ENCODE assay signal across 29 cellular contexts in the genomic region with DNA sequence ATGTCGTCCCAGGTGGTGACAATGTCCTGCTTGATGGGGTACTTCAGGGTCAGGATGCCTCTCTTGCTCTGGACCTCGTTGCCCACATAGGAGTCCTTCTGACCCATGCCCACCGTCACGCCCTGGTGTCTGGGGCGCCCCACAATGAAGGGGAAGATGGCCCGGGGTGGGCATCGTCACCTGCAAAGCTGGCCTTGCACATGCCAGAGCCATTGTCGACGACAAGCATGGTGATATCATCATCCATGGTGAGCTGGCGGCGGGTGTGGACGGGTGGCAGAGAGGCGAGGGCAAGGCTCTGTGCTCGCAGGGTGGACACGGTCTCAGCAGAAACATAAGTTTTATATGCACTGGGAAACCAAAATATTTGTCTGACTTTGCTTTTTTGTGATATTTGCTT.
DNase-seq lines count a peak whose midpoint lies in the region; ATAC-seq lines count a peak whose summit lies in the region.
"Had no signal": no experiment of that assay in that cellular context is flagged by ENCODE, and none has a peak within 500 bp of the region (broad histone marks: within the 10 kb centered on the region; RNA-seq: fewer than 3 reads in every experiment).

No MANE protein-coding gene starts in this region.

- no peak overlapping the region for H3K18ac ChIP-seq in neuronal stem cell (ENCODE audit: low read length)
- no peak overlapping the region for H3K18ac ChIP-seq in mesendoderm (ENCODE audit: low read length)

- H2BK12ac ChIP-seq in neuronal stem cell (ENCODE audit: low read length), result peak overlapping the region; percentile 88

- H4K8ac ChIP-seq in neuronal stem cell (ENCODE audit: low read depth, low read length) (peak overlapping the region; percentile 65), mesendoderm (ENCODE audit: low read depth, low read length) (no peak overlapping the region)

- H3K27me3 ChIP-seq in neuronal stem cell (ENCODE audit: control insufficient read depth in 3 of 3, insufficient read depth in 3 of 3, low read depth in 1 of 3, low read length in 3 of 3) (no peaks in the 10 kb centered on the region), mesendoderm (ENCODE audit: insufficient read depth, low read length, poor library complexity) (no peaks in the 10 kb centered on the region)
- H3K27me3 ChIP-seq: BE2C; BLaER1; BLaER1 treated with 17β-estradiol and CSF1 and Interleukin-3, amounts not matched to agents 10 nM and 100 nM had no signal

- H3K9ac ChIP-seq in neuronal stem cell (ENCODE audit: low read depth, low read length, poor library complexity), result no peak overlapping the region
- no peak overlapping the region for H3K9ac ChIP-seq in mesendoderm (ENCODE audit: low read length)
- H3K9ac ChIP-seq: BLaER1; BLaER1 treated with 17β-estradiol and CSF1 and Interleukin-3, amounts not matched to agents 10 nM and 100 nM had no signal

- no peak overlapping the region for H4K91ac ChIP-seq in neuronal stem cell (ENCODE audit: low read depth, low read length, poor library complexity)

- H2AFZ ChIP-seq in neuronal stem cell (ENCODE audit: low read length), result no peak overlapping the region

- H3K23ac ChIP-seq in neuronal stem cell (ENCODE audit: low read depth, low read length, poor library complexity), result peak overlapping the region; percentile 95
- no peak overlapping the region for H3K23ac ChIP-seq in mesendoderm (ENCODE audit: low read length)

- H2BK120ac ChIP-seq in neuronal stem cell (ENCODE audit: low read depth, low read length) (no peak overlapping the region), mesendoderm (ENCODE audit: low read depth, low read length) (no peak overlapping the region)

- H3K27ac ChIP-seq in neuronal stem cell (replicated peaks; ENCODE audit: low read length) (no peak overlapping the region), mesendoderm (ENCODE audit: low read depth, low read length) (no peak overlapping the region)
- H3K27ac ChIP-seq: 22Rv1; A549; BLaER1; BLaER1 treated with 17β-estradiol and CSF1 and Interleukin-3, amounts not matched to agents 10 nM and 100 nM; C4-2B had no signal

- H3K79me1 ChIP-seq in neuronal stem cell (ENCODE audit: low read depth, low read length), result peaks cover 5% of the 10 kb centered on the region
- H3K79me1 ChIP-seq in mesendoderm (ENCODE audit: low read length), result no peaks in the 10 kb centered on the region

- H3K56ac ChIP-seq in mesendoderm (ENCODE audit: low read length), result no peak overlapping the region

- H3K4me2 ChIP-seq in neuronal stem cell (ENCODE audit: insufficient read depth, low read length, poor library complexity, severe bottlenecking) (no peak overlapping the region), mesendoderm (ENCODE audit: low read length) (no peak overlapping the region)
- H3K4me2 ChIP-seq: A549; BLaER1; BLaER1 treated with 17β-estradiol and CSF1 and Interleukin-3, amounts not matched to agents 10 nM and 100 nM had no signal

- no peak overlapping the region for H3K4ac ChIP-seq in neuronal stem cell (ENCODE audit: low read length)
- H3K4ac ChIP-seq in mesendoderm (ENCODE audit: low read depth, low read length), result no peak overlapping the region

- DNase-seq in Right ventricle myocardium inferior (ENCODE audit: missing footprints), result peak; percentile 68
- no peak for DNase-seq in cardiac septum (ENCODE audit: low spot score)
- no peak for DNase-seq in neuronal stem cell (ENCODE audit: low spot score)
- no peak for DNase-seq in mesendoderm
- DNase-seq: 8988T; ACHN; AML-193; BE2C; C1 segment of cervical spinal cord; Caco-2; Calu3; CD4-positive, alpha-beta memory T cell; CD4-positive, alpha-beta T cell; CD4-positive, CD25-positive, alpha-beta regulatory T cell; CD8-positive, alpha-beta memory T cell; CD8-positive, alpha-beta T cell; COR-L47; DMS 273 treated with DMSO at 0.1 percent for 48 hours; DMS153; DMS53; DMS79; DMS79 treated with DMSO at 0.1 percent for 48 hours; DND-41; EL had no signal

- no peak overlapping the region for H2AK5ac ChIP-seq in neuronal stem cell (ENCODE audit: low read depth, low read length)
- H2AK5ac ChIP-seq in mesendoderm (ENCODE audit: low read length), result no peak overlapping the region

- WGBS in neuronal stem cell (ENCODE audit: extremely low coverage in 2 of 2, insufficient read length in 2 of 2, insufficient replicate concordance in 1 of 2), 2 donors, result no CpG with 5 or more reads among the region's 15 CpGs
- no CpG with 5 or more reads among the region's 15 CpGs for WGBS in mesendoderm (ENCODE audit: extremely low coverage, insufficient coverage, low lambda C conversion rate)

- no peak for ATAC-seq in Right ventricle myocardium inferior
- ATAC-seq: A549; CD8-positive, alpha-beta T cell had no signal

- intact Hi-C loops in Right ventricle myocardium inferior (cut with DNase I), result no loop called here
- intact Hi-C loops in cardiac septum (cut with DNase I), result no loop called here

- H2BK5ac ChIP-seq in neuronal stem cell (ENCODE audit: low read length), result no peak overlapping the region
- no peak overlapping the region for H2BK5ac ChIP-seq in mesendoderm (ENCODE audit: low read length)

- no peaks in the 10 kb centered on the region for H3K79me2 ChIP-seq in mesendoderm (ENCODE audit: control insufficient read depth, insufficient read depth, low read length)

- H3K14ac ChIP-seq in neuronal stem cell (ENCODE audit: low read length), result peak overlapping the region; percentile 100

- no peak overlapping the region for H2BK15ac ChIP-seq in neuronal stem cell (ENCODE audit: low read length)
- H2BK15ac ChIP-seq in mesendoderm (replicated peaks; ENCODE audit: low read depth), result no peak overlapping the region

- H3K4me3 ChIP-seq in neuronal stem cell (ENCODE audit: low read length in 2 of 2) (no peak overlapping the region), mesendoderm (ENCODE audit: low read length) (no peak overlapping the region)
- H3K4me3 ChIP-seq: A549; BLaER1; BLaER1 treated with 17β-estradiol and CSF1 and Interleukin-3, amounts not matched to agents 10 nM and 100 nM had no signal

- no peak overlapping the region for H4K5ac ChIP-seq in mesendoderm (ENCODE audit: low read length)

- peaks cover 0 to 2% of the 10 kb centered on the region in 2 donors for H3K9me3 ChIP-seq in neuronal stem cell (replicated peaks in 1 of 2; ENCODE audit: control insufficient read depth in 2 of 2, insufficient read depth in 1 of 2, low read depth in 1 of 2, low read length in 2 of 2)
- H3K9me3 ChIP-seq: A549, BE2C, BLaER1, Caco-2 had no signal

- H3K4me1 ChIP-seq in neuronal stem cell (ENCODE audit: control insufficient read depth in 2 of 2, insufficient read depth in 1 of 2, low read depth in 1 of 2, low read length in 2 of 2), result no peaks in the 10 kb centered on the region
- H3K4me1 ChIP-seq in mesendoderm (ENCODE audit: control insufficient read depth, low read depth, low read length), result no peaks in the 10 kb centered on the region
- H3K4me1 ChIP-seq: A549, BE2C, BLaER1, Caco-2 had no signal

- H3K36me3 ChIP-seq in neuronal stem cell (replicated peaks in 1 of 2; ENCODE audit: control insufficient read depth in 2 of 2, insufficient read depth in 2 of 2, low read length in 2 of 2) (peaks cover 0 to 4% of the 10 kb centered on the region in 2 donors), mesendoderm (ENCODE audit: control insufficient read depth, insufficient read depth, low read length) (no peaks in the 10 kb centered on the region)
- H3K36me3 ChIP-seq: BE2C; BLaER1; BLaER1 treated with 17β-estradiol and CSF1 and Interleukin-3, amounts not matched to agents 10 nM and 100 nM had no signal
